Comparison of ENCODE assay signal across 8 cellular contexts in the genomic region with DNA sequence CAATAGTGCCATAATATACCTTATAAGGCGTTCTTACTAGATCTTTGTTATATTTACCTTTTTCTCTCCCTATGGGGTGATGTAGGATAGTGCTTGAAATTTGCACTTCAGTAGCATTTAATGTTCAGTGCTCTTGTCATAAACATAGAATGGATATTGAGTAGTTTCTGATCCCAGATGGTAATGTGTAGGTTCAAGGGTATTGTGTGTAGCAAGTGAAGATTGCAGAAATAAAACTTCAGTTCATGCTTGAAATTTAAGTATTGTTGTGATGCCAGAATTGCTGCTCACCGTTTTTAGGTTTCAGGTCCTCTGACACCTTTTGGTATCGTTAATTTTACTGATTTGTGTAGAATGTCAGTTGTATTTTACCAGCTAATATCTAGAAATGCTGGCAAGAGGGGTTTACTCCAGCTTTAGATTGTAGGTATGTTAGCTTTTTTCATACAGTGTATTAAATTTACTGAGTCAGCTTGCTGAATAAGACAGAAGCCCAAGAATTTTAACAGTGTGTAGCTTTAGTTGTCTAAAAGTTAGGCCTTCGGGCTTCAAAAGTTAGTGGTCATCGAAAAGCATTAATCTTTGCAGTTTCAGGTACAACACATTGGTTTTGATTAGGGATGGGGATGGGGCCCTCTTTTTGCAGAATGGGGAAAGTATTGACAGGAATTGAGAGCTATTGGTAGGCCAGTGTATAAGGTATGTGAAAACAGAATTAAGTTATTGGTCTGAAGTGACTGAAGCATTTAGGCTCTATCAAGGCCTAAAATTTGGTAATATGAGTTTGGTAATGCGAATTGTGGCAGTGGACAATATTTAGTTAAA. TPM values are rescaled to one million over a fixed set of nuclear protein-coding genes. Genes with fewer than 3 reads are reported as not detected.
DNase-seq lines count a peak whose midpoint lies in the region; ATAC-seq and TF ChIP-seq lines count a peak whose summit lies in the region.

No MANE protein-coding gene starts in this region.

- H3K9me3 Mint-ChIP-seq in CD14-positive monocyte (peaks cover 0 to 2% (median 0%) of the 10 kb centered on the region in 7 donors), nephron (no peaks in the 10 kb centered on the region)

- H3K4me3 Mint-ChIP-seq in CD14-positive monocyte: peak overlapping the region; percentile 94 to 99
- peak overlapping the region; percentile 96 to 100 (median 98) for H3K4me3 Mint-ChIP-seq in nephron

- no peak for DNase-seq in CD14-positive monocyte (ENCODE audit: low spot score)
- no peak for DNase-seq in LNCaP clone FGC (ENCODE audit: low read depth)
- no peak for DNase-seq in GF-D8 (lab: John Stamatoyannopoulos, UW)
- no peak for DNase-seq in DMS153 (lab: John Stamatoyannopoulos, UW)
- no peak for DNase-seq in foreskin melanocyte

- no peak for ATAC-seq in GM19351 (IDR thresholded peaks at IDR 0.05; ENCODE audit: unreplicated experiment)

- intact Hi-C loops in CD14-positive monocyte (cut with micrococcal nuclease): loop anchor here in 1 of 2 donors (10.0 kb wide), 2 partner anchors 519 to 689 kb away; no protein-coding TSS in a partner anchor

- H3K27me3 Mint-ChIP-seq in CD14-positive monocyte (ENCODE audit: low read depth in 3 of 3) (no peaks in the 10 kb centered on the region), nephron (ENCODE audit: low read depth) (no peaks in the 10 kb centered on the region)

- H3K4me1 Mint-ChIP-seq in CD14-positive monocyte (peaks cover 41% of the 10 kb centered on the region), nephron (peaks cover 28% of the 10 kb centered on the region)

- H3K27ac Mint-ChIP-seq in CD14-positive monocyte (peak overlapping the region in 6 of 7 donors; percentile 15 to 95 (median 78)), nephron (peak overlapping the region; percentile 94 to 98 (median 96))

- H3K27ac ChIP-seq in cingulate gyrus (ENCODE audit: low read depth, low read length): peak overlapping the region; percentile 62

- H3K4me3 ChIP-seq in LNCaP clone FGC (ENCODE audit: low read depth, low read length): peak overlapping the region; percentile 86

- H3K36me3 Mint-ChIP-seq in CD14-positive monocyte: peaks cover 3 to 7% of the 10 kb centered on the region in 2 donors
- H3K36me3 Mint-ChIP-seq in nephron (ENCODE audit: low read depth): peaks cover 17% of the 10 kb centered on the region

- no peak for TF ChIP-seq CTCF in CD14-positive monocyte (IDR thresholded peaks at IDR 0.05)
- no peak for TF ChIP-seq CTCF in LNCaP clone FGC (IDR thresholded peaks at IDR 0.05; ENCODE audit: control insufficient read depth, extremely low read depth, insufficient read depth)
- TF ChIP-seq CTCF in nephron (IDR thresholded peaks at IDR 0.05; ENCODE audit: unreplicated experiment in 3 of 3): no peak

RNA-seq across cellular contexts. Expression of a gene that starts 2.0 kb away (rescaled TPM):
- 10 to 100 TPM; 37.7 to 57.6 TPM for polyA plus RNA-seq in CD14-positive monocyte

RNA-seq across cellular contexts. Expression of a gene that starts 2.1 kb away (rescaled TPM):
- under 1 TPM; 0.12 to 0.23 TPM for polyA plus RNA-seq in CD14-positive monocyte

RNA-seq across cellular contexts. Expression of a gene that starts 47.4 kb away (rescaled TPM):
- 10 to 100 TPM; 10.2 to 13.2 TPM for polyA plus RNA-seq in CD14-positive monocyte
